8 cellular contexts compared by ENCODE assay signal in genomic region chr5:6704361-6704851, GRCh38. TPM values are rescaled to one million over a fixed set of nuclear protein-coding genes. Genes with fewer than 3 reads are reported as not detected.
DNase-seq lines count a peak whose midpoint lies in the region; ATAC-seq, FAIRE-seq and TF ChIP-seq lines count a peak whose summit lies in the region.

No MANE protein-coding gene starts in this region.

- H3K9me3 ChIP-seq in heart left ventricle: no peaks in the 10 kb centered on the region
- H3K9me3 ChIP-seq in skeletal muscle tissue (ENCODE audit: control insufficient read depth in 3 of 3, low read length in 3 of 3): no peaks in the 10 kb centered on the region

- H3K27me3 Mint-ChIP-seq in activated naive CD4-positive, alpha-beta T cell treated with anti-CD3 and anti-CD28 coated beads, Interleukin-2, amount 10 ng/mL, durations not matched to agents 7 days and 5 days: peaks cover 34% of the 10 kb centered on the region

- 8 to 19% (median 17%) methylated on average over 11 of the region's 11 CpGs for WGBS in heart left ventricle, 4 donors

- H3K4me3 ChIP-seq in heart left ventricle (no peak overlapping the region), skeletal muscle tissue (ENCODE audit: low read length in 3 of 3) (peak overlapping the region in 2 of 3 donors; percentile 35 to 52)

- TF ChIP-seq CTCF in heart left ventricle (IDR thresholded peaks at IDR 0.05): no peak

- no peaks in the 10 kb centered on the region for H3K36me3 ChIP-seq in heart left ventricle
- no peaks in the 10 kb centered on the region for H3K36me3 ChIP-seq in skeletal muscle tissue (ENCODE audit: control insufficient read depth in 3 of 3, insufficient read depth in 3 of 3, low read length in 3 of 3)

- H3K9ac ChIP-seq in skeletal muscle tissue (ENCODE audit: low read depth in 1 of 3, low read length in 3 of 3): peak overlapping the region; percentile 66 to 81 (median 78)

- ATAC-seq in heart left ventricle: peak; percentile 94 to 97 (median 96)
- ATAC-seq in HG03039 (IDR thresholded peaks at IDR 0.05; ENCODE audit: unreplicated experiment): no peak

- peaks cover 2% of the 10 kb centered on the region for H3K4me1 Mint-ChIP-seq in activated naive CD4-positive, alpha-beta T cell treated with anti-CD3 and anti-CD28 coated beads, Interleukin-2, amount 10 ng/mL, durations not matched to agents 7 days and 5 days

- H3K36me3 Mint-ChIP-seq in activated naive CD4-positive, alpha-beta T cell treated with anti-CD3 and anti-CD28 coated beads, Interleukin-2, amount 10 ng/mL, durations not matched to agents 7 days and 5 days: no peaks in the 10 kb centered on the region

- intact Hi-C loops in heart left ventricle (cut with DNase I): loop anchor here in 1 of 10 donors (5.0 kb wide), 1 partner anchor 67 kb away; no protein-coding TSS in a partner anchor

- no peak overlapping the region for H3K4me3 Mint-ChIP-seq in activated naive CD4-positive, alpha-beta T cell treated with anti-CD3 and anti-CD28 coated beads, Interleukin-2, amount 10 ng/mL, durations not matched to agents 7 days and 5 days

- DNase-seq in H54 (ENCODE audit: insufficient read length, low spot score) (peak; percentile 88), amniotic stem cell (lab: John Stamatoyannopoulos, UW) (peak; percentile 45), heart left ventricle (peak; percentile 73 to 90 (median 84)), OCI-M2 (lab: John Stamatoyannopoulos, UW; ENCODE audit: unreplicated experiment) (no peak)
- no peak for DNase-seq in activated naive CD4-positive, alpha-beta T cell treated with anti-CD3 and anti-CD28 coated beads, Interleukin-2, amount 10 ng/mL, durations not matched to agents 7 days and 5 days
- no peak for DNase-seq in activated CD8-positive, alpha-beta memory T cell treated with anti-CD3 and anti-CD28 coated beads, Interleukin-2, amount 50 U/mL, for 48 hours

- H3K9me3 Mint-ChIP-seq in activated naive CD4-positive, alpha-beta T cell treated with anti-CD3 and anti-CD28 coated beads, Interleukin-2, amount 10 ng/mL, durations not matched to agents 7 days and 5 days: no peaks in the 10 kb centered on the region

- H3K27ac ChIP-seq in heart left ventricle (peak overlapping the region; percentile 72 to 93 (median 88)), skeletal muscle tissue (ENCODE audit: low read depth, low read length) (peak overlapping the region; percentile 94)

- TF ChIP-seq POLR2A in H54 (IDR thresholded peaks at IDR 0.05; ENCODE audit: low read depth, low read length) (no peak; the same call in 1 of the 2 replicates), heart left ventricle (IDR thresholded peaks at IDR 0.05) (no peak)

- FAIRE-seq in H54 (lab: Jason Lieb, UNC): no peak

- CTCF ChIA-PET in activated naive CD4-positive, alpha-beta T cell treated with anti-CD3 and anti-CD28 coated beads, Interleukin-2, amount 10 ng/mL, durations not matched to agents 7 days and 5 days (lab: Charles Lee): no interaction called here

- H3K27me3 ChIP-seq in heart left ventricle: peaks cover 0 to 2% (median 0%) of the 10 kb centered on the region in 9 donors
- no peaks in the 10 kb centered on the region for H3K27me3 ChIP-seq in skeletal muscle tissue (ENCODE audit: control insufficient read depth in 3 of 3, insufficient read depth in 3 of 3, low read length in 3 of 3)

- H3K4me1 ChIP-seq in heart left ventricle (peaks cover 4 to 25% (median 19%) of the 10 kb centered on the region in 12 donors), skeletal muscle tissue (ENCODE audit: control insufficient read depth in 3 of 3, insufficient read depth in 3 of 3, low read length in 3 of 3) (peaks cover 10 to 22% (median 20%) of the 10 kb centered on the region in 3 donors)

- no peak overlapping the region for H3K27ac Mint-ChIP-seq in activated naive CD4-positive, alpha-beta T cell treated with anti-CD3 and anti-CD28 coated beads, Interleukin-2, amount 10 ng/mL, durations not matched to agents 7 days and 5 days

RNA-seq across cellular contexts. Expression of gene TENT4A, which starts 8.8 kb away (rescaled TPM):
- 10 to 100 TPM in 6 of 9 donors, 1 to 10 TPM in 3; 7.0 to 20.3 (median 11.3) TPM for total RNA-seq in heart left ventricle
- 1 to 10 TPM; 4.3 to 8.7 TPM for polyA plus RNA-seq in heart left ventricle
- total RNA-seq in skeletal muscle tissue: 15.1 TPM

Comparison
In these comparisons a context has a peak if more than half of its experiments do, and no peak if none do; other contexts are left out.
1. DNase-seq: peak in H54 (single experiment), amniotic stem cell (single experiment) and heart left ventricle (5 of 5); none in activated naive CD4-positive, alpha-beta T cell treated with anti-CD3 and anti-CD28 coated beads, Interleukin-2, amount 10 ng/mL, durations not matched to agents 7 days and 5 days (single experiment), OCI-M2 (single experiment) and activated CD8-positive, alpha-beta memory T cell treated with anti-CD3 and anti-CD28 coated beads, Interleukin-2, amount 50 U/mL, for 48 hours (single experiment).
2. H3K4me3 ChIP-seq: peak in skeletal muscle tissue (2 of 3); none in heart left ventricle (0 of 12).